Comparison of ENCODE assay signal across 17 cellular contexts in the genomic region with DNA sequence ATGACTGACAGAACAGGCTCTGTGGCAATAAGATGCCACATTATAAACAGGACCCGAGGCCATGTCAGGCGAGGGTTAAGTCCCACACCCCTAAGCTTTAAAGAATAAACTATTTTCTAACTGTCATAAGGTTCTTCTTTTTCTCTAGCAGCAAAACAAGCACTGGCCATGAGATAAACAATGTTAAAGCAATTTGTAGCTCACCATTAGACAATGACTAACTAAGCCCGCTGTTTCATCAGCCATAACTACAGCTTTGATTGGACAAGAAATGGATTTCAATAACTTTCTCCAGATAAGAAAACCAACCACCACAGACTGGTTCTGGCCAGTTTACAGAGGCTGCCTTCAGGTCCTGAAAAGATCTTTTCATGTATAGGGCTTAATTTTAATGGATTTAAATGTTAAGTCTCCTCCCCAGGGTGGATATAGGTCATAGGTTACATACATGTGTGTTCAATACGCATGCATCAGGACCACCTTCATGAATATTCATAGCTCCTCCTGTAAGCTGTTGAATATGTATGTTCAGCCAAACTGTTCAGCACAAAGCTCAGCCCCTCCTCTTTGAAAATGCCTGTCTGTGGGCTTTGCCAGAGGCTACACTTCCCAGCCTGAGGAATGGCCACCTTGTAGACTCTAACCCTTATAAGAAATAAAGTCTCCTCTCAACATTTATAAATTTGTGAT.
"Had no signal": no experiment of that assay in that cellular context is flagged by ENCODE, and none has a peak within 500 bp of the region (broad histone marks: within the 10 kb centered on the region; RNA-seq: fewer than 3 reads in every experiment).

No MANE protein-coding gene starts in this region.

- H3K27me3 ChIP-seq: ascending aorta, cardiac muscle cell, right atrium auricular region, suprapubic skin, upper lobe of left lung had no signal

- H3K36me3 Mint-ChIP-seq: natural killer cell, T-cell had no signal

- H3K27ac ChIP-seq: ascending aorta, cardiac muscle cell, right atrium auricular region, skin epidermis, suprapubic skin, upper lobe of left lung had no signal

- DNase-seq: activated naive CD4-positive, alpha-beta T cell treated with anti-CD3 and anti-CD28 coated beads for 36 hours; activated naive CD8-positive, alpha-beta T cell treated with anti-CD3 and anti-CD28 coated beads, Interleukin-2, amount 50 U/mL, for 24 hours; mammary epithelial cell; natural killer cell; nucleus accumbens; T-cell; T-helper 9 cell; upper lobe of left lung had no signal

- H3K9me3 ChIP-seq: ascending aorta, right atrium auricular region, suprapubic skin, upper lobe of left lung had no signal

- H3K4me3 Mint-ChIP-seq: activated naive CD4-positive, alpha-beta T cell treated with anti-CD3 and anti-CD28 coated beads for 36 hours; activated naive CD8-positive, alpha-beta T cell treated with anti-CD3 and anti-CD28 coated beads, Interleukin-2, amount 50 U/mL, for 24 hours; activated T-helper 17 cell treated with anti-CD3 and anti-CD28 coated beads, Interleukin-2, amount 50 U/mL, for 72 hours; natural killer cell; stimulated activated naive CD8-positive, alpha-beta T cell treated with anti-CD3 and anti-CD28 coated beads, Interleukin-15, Interleukin-2, amounts not matched to agents 100 ng/mL and 50 ng/mL, for 24 hours; T-cell had no signal

- H3K27ac Mint-ChIP-seq: activated naive CD4-positive, alpha-beta T cell treated with anti-CD3 and anti-CD28 coated beads for 36 hours; activated naive CD8-positive, alpha-beta T cell treated with anti-CD3 and anti-CD28 coated beads, Interleukin-2, amount 50 U/mL, for 24 hours; activated T-helper 17 cell treated with anti-CD3 and anti-CD28 coated beads, Interleukin-2, amount 50 U/mL, for 72 hours; natural killer cell; stimulated activated naive CD8-positive, alpha-beta T cell treated with anti-CD3 and anti-CD28 coated beads, Interleukin-15, Interleukin-2, amounts not matched to agents 100 ng/mL and 50 ng/mL, for 24 hours; T-cell had no signal

- H3K36me3 ChIP-seq: ascending aorta, cardiac muscle cell, right atrium auricular region, suprapubic skin, upper lobe of left lung had no signal

- H3K9me3 Mint-ChIP-seq: activated naive CD4-positive, alpha-beta T cell treated with anti-CD3 and anti-CD28 coated beads for 36 hours; activated naive CD8-positive, alpha-beta T cell treated with anti-CD3 and anti-CD28 coated beads, Interleukin-2, amount 50 U/mL, for 24 hours; activated T-helper 17 cell treated with anti-CD3 and anti-CD28 coated beads, Interleukin-2, amount 50 U/mL, for 72 hours; natural killer cell; stimulated activated naive CD8-positive, alpha-beta T cell treated with anti-CD3 and anti-CD28 coated beads, Interleukin-15, Interleukin-2, amounts not matched to agents 100 ng/mL and 50 ng/mL, for 24 hours; T-cell had no signal

- H3K27me3 Mint-ChIP-seq: activated naive CD8-positive, alpha-beta T cell treated with anti-CD3 and anti-CD28 coated beads, Interleukin-2, amount 50 U/mL, for 24 hours; activated T-helper 17 cell treated with anti-CD3 and anti-CD28 coated beads, Interleukin-2, amount 50 U/mL, for 72 hours; stimulated activated naive CD8-positive, alpha-beta T cell treated with anti-CD3 and anti-CD28 coated beads, Interleukin-15, Interleukin-2, amounts not matched to agents 100 ng/mL and 50 ng/mL, for 24 hours had no signal

- ATAC-seq: activated CD4-positive, CD25-positive, alpha-beta regulatory T cell treated with anti-CD3 and anti-CD28 coated beads, Interleukin-2, amount 50 U/mL, for 24 hours; activated naive CD8-positive, alpha-beta T cell treated with anti-CD3 and anti-CD28 coated beads, Interleukin-2, amount 50 U/mL, for 24 hours; activated T-helper 17 cell treated with anti-CD3 and anti-CD28 coated beads, Interleukin-2, amount 50 U/mL, for 72 hours; left lobe of liver; natural killer cell; T-cell had no signal

- H3K4me1 ChIP-seq: ascending aorta, right atrium auricular region, suprapubic skin, upper lobe of left lung had no signal

- H3K4me1 Mint-ChIP-seq: activated naive CD8-positive, alpha-beta T cell treated with anti-CD3 and anti-CD28 coated beads, Interleukin-2, amount 50 U/mL, for 24 hours; activated T-helper 17 cell treated with anti-CD3 and anti-CD28 coated beads, Interleukin-2, amount 50 U/mL, for 72 hours; natural killer cell; T-cell had no signal

- H3K4me3 ChIP-seq: ascending aorta, cardiac muscle cell, right atrium auricular region, skin epidermis, suprapubic skin, upper lobe of left lung had no signal
